ENCODE assay signal across 15 cellular contexts in genomic region chr12:110141389-110141788, GRCh38. TPM values are rescaled to one million over a fixed set of nuclear protein-coding genes. Genes with fewer than 3 reads are reported as not detected.
DNase-seq lines count a peak whose midpoint lies in the region; ATAC-seq, FAIRE-seq and TF ChIP-seq lines count a peak whose summit lies in the region.
"Had no signal": no experiment of that assay in that cellular context is flagged by ENCODE, and none has a peak within 500 bp of the region (broad histone marks: within the 10 kb centered on the region; RNA-seq: fewer than 3 reads in every experiment).

No MANE protein-coding gene starts in this region.

- no peak for TF ChIP-seq POLR2A in A549 (IDR thresholded peaks at IDR 0.05; ENCODE audit: low read length)

- DNase-seq in A549 (ENCODE audit: low read depth in 1 of 2, low spot score in 1 of 2) (no peak), MG63 (peak; percentile 53), fibroblast of mammary gland (ENCODE audit: low read depth) (peak; percentile 93), non-pigmented ciliary epithelial cell (ENCODE audit: low read depth) (peak; percentile 30), posterior cingulate gyrus (no peak), DMS153 treated with DMSO at 0.1 percent for 48 hours (lab: John Stamatoyannopoulos, UW; ENCODE audit: unreplicated experiment) (no peak)
- DNase-seq in stimulated activated CD4-positive, alpha-beta T cell treated with anti-CD3 and anti-CD28 coated beads, Interleukin-12 subunit alpha, Interleukin-12 subunit beta, amount 100 ng/mL, for 4 hours: no peak
- DNase-seq: activated CD4-positive, CD25-positive, alpha-beta regulatory T cell; activated T-cell treated with anti-CD3 and anti-CD28 coated beads, Interleukin-2, amount 50 U/mL, for 72 hours; DMS79; NCI-H1436 treated with DMSO at 0.1 percent for 48 hours; trophoblast cell had no signal

- CTCF ChIA-PET in A549 (lab: Yijun Ruan, JAX): no interaction called here

- no peak for TF ChIP-seq CTCF in A549 (IDR thresholded peaks at IDR 0.05)
- TF ChIP-seq CTCF in fibroblast of mammary gland (conservative IDR thresholded peaks at IDR 0.05; ENCODE audit: control insufficient read depth, insufficient read depth, low read depth, low read length): no peak

- H3K4me1 ChIP-seq in A549: no peaks in the 10 kb centered on the region

- WGBS in A549 (ENCODE audit: missing lambda C conversion rate): 87% methylated on average over 6 of the region's 6 CpGs

- H3K9me3 ChIP-seq in A549: no peaks in the 10 kb centered on the region
- no peaks in the 10 kb centered on the region for H3K9me3 ChIP-seq in MG63

- POLR2A ChIA-PET in A549 (lab: Yijun Ruan, JAX): no interaction called here

- peaks cover 30% of the 10 kb centered on the region for H3K36me3 ChIP-seq in MG63

- intact Hi-C loops in posterior cingulate gyrus (cut with DNase I): no loop called here

- H3K4me3 ChIP-seq in A549 (no peak overlapping the region), MG63 (no peak overlapping the region), fibroblast of mammary gland (ENCODE audit: control insufficient read depth, low read depth, low read length) (no peak overlapping the region)

- FAIRE-seq in A549 (lab: Jason Lieb, UNC): no peak
- FAIRE-seq: GM19239, H54 had no signal

- no peak for TF ChIP-seq RAD21 in A549 (conservative IDR thresholded peaks at IDR 0.05 in 1 of 2, IDR thresholded peaks at IDR 0.05 in 1 of 2)

- no peak for TF ChIP-seq EP300 in A549 (IDR thresholded peaks at IDR 0.05)

- H3K4me2 ChIP-seq in A549: no peak overlapping the region

- ATAC-seq in A549: no peak
- ATAC-seq in GM21737 (IDR thresholded peaks at IDR 0.05; ENCODE audit: unreplicated experiment): no peak
- ATAC-seq: activated T-cell treated with anti-CD3 and anti-CD28 coated beads, Interleukin-2, amount 50 U/mL, for 72 hours had no signal

- no peaks in the 10 kb centered on the region for H3K27me3 ChIP-seq in MG63

- peak overlapping the region in 1 of 2 experiments; percentile 50; a peak in 3 of 6 replicates for H3K27ac ChIP-seq in A549

TF ChIP-seq in A549, 52 proteins besides CTCF, POLR2A, EP300 and RAD21:
- TF ChIP-seq CEBPB (IDR thresholded peaks at IDR 0.05) (peak; percentile 10 to 14; a peak in 2 of 4 replicates), ZC3H11A (IDR thresholded peaks at IDR 0.05) (no peak)

RNA-seq across cellular contexts. Expression of gene IFT81, which starts 17.2 kb away (rescaled TPM):
- polyA plus RNA-seq in A549 (2011; rRNA removed) (39.7 and 73.4 TPM in 2 replicates), A549 (2017; fragmentation: RNase III; extraction: RNeasy Plus Mini Kit Qiagen cat#74134 plus additional on column Dnase treatment) (40.7 to 41.6 TPM (median 40.7 TPM) in 3 replicates)
- 11.9 and 12.0 TPM in 2 replicates for polyA plus RNA-seq in A549 (2012; cell fraction: cytosol; rRNA removed)
- 6.9 and 9.0 TPM in 2 replicates for polyA plus RNA-seq in A549 (2012; cell fraction: nucleus; rRNA removed)
- polyA minus RNA-seq in A549 (2011; rRNA and poly(A)+ RNA removed): 10.3 and 10.6 TPM in 2 replicates
- 6.9 and 36.1 TPM in 2 replicates for total RNA-seq in MG63 (2014; rRNA removed; shearing (Covaris generic); ENCODE audit: low replicate concordance)

Comparison
In these comparisons a context has a peak if more than half of its experiments do, and no peak if none do; other contexts are left out.
1. DNase-seq: peak in MG63 (single experiment), fibroblast of mammary gland (single experiment) and non-pigmented ciliary epithelial cell (single experiment); none in A549 (0 of 2), posterior cingulate gyrus (0 of 10), DMS153 treated with DMSO at 0.1 percent for 48 hours (single experiment) and stimulated activated CD4-positive, alpha-beta T cell treated with anti-CD3 and anti-CD28 coated beads, Interleukin-12 subunit alpha, Interleukin-12 subunit beta, amount 100 ng/mL, for 4 hours (single experiment).